In the genomic region with DNA sequence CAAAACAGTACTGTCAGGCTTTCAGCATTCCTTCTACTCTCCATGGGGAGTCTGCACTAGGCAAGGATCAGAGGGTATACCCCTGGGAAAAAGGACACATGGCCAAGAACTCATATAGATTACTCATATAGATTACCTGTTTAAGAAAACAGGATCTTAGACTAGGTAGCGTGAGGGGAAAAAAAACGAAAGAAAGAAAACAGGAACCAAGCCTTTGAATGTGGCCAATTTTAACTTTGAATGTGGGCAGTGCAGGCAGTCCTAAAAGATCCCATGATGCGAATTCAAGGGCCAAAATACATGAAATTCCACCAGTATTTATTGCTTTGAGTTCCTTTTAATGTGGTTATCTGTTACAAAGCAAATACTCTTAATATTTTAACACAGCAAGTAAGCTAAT, we compare ENCODE assay signal across 13 cellular contexts.
A peak's percentile ranks its signal among the peaks of the same experiment; 100 is the strongest.
DNase-seq lines count a peak whose midpoint lies in the region; ATAC-seq, FAIRE-seq and TF ChIP-seq lines count a peak whose summit lies in the region.
"Had no signal": no experiment of that assay in that cellular context is flagged by ENCODE, and none has a peak within 500 bp of the region (broad histone marks: within the 10 kb centered on the region; RNA-seq: fewer than 3 reads in every experiment).

No MANE protein-coding gene starts in this region.

- H3K9ac ChIP-seq in GM12878 (ENCODE audit: control insufficient read depth, insufficient read depth, low read length) = no peak overlapping the region
- H3K9ac ChIP-seq: parathyroid adenoma had no signal

- H3K27ac ChIP-seq in GM12878 (ENCODE audit: control insufficient read depth, insufficient read depth) (peak overlapping the region; percentile 6; the same call in 1 of the 2 replicates), heart right ventricle (no peak overlapping the region)
- H3K27ac ChIP-seq: parathyroid adenoma had no signal

- intact Hi-C loops in GM12878 (cut with micrococcal nuclease; ENCODE audit: unreplicated experiment) = no loop called here
- intact Hi-C loops in heart right ventricle (cut with DNase I) = no loop called here

- H3K4me3 ChIP-seq in GM12878 (no peak overlapping the region), heart right ventricle (no peak overlapping the region)

- no peaks in the 10 kb centered on the region for H3K36me3 ChIP-seq in GM12878 (ENCODE audit: control insufficient read depth in 2 of 2, insufficient read depth in 2 of 2, low read length in 1 of 2)
- H3K36me3 ChIP-seq in heart right ventricle = no peaks in the 10 kb centered on the region

- TF ChIP-seq POLR2A in GM12878 (IDR thresholded peaks at IDR 0.05; ENCODE audit: low read depth, low read length) = no peak

- BruUV-seq in GM12878 (replicated peaks; lab: Mats Ljungman, UMichigan) = no TSS peak

- 0% methylated on average over 3 of the region's 3 CpGs for WGBS in GM12878 (ENCODE audit: insufficient coverage, insufficient replicate concordance, low lambda C conversion rate, missing lambda C conversion rate)
- 55 to 64% methylated on average over 3 of the region's 3 CpGs for WGBS in heart right ventricle, 2 donors

- H3K4me1 ChIP-seq in GM12878 (ENCODE audit: control insufficient read depth, insufficient read depth, low read length) (no peaks in the 10 kb centered on the region; the same call in 1 of the 2 replicates), heart right ventricle (no peaks in the 10 kb centered on the region)
- H3K4me1 ChIP-seq: parathyroid adenoma had no signal

- no peak for TF ChIP-seq RAD21 in GM12878 (IDR thresholded peaks at IDR 0.05; ENCODE audit: insufficient read depth, low read depth, low read length)

- RAD21 ChIA-PET in GM12878 (lab: Charles Lee; ENCODE audit: unreplicated experiment) = no interaction called here

- H3K27me3 ChIP-seq in GM12878 (replicated peaks in 1 of 2; ENCODE audit: control insufficient read depth in 2 of 2, insufficient read depth in 2 of 2, low read length in 1 of 2) = no peaks in the 10 kb centered on the region
- no peaks in the 10 kb centered on the region for H3K27me3 ChIP-seq in heart right ventricle

- SMC1A ChIA-PET in GM12878 (lab: Charles Lee; ENCODE audit: uncharacterized antibody, unreplicated experiment) = interaction anchor here (0.6 kb wide), 1 partner anchor 351 kb away, joined by 3 read pairs; no protein-coding TSS in a partner anchor

- no peak for TF ChIP-seq CTCF in GM12878 (IDR thresholded peaks at IDR 0.05 in 2 of 3, conservative IDR thresholded peaks at IDR 0.05 in 1 of 3; ENCODE audit: control insufficient read depth in 2 of 3, extremely low read depth in 1 of 3, insufficient read depth in 1 of 3, low read depth in 3 of 3, low read length in 3 of 3)
- no peak for TF ChIP-seq CTCF in heart right ventricle (IDR thresholded peaks at IDR 0.05)

- no peak for FAIRE-seq in GM12878 (lab: Jason Lieb, UNC)

- H3K4me2 ChIP-seq in GM12878 (ENCODE audit: control insufficient read depth, insufficient read depth) = peak overlapping the region; percentile 11

- ATAC-seq in GM18907 (IDR thresholded peaks at IDR 0.05; ENCODE audit: unreplicated experiment) (peak; percentile 91), GM21576 (IDR thresholded peaks at IDR 0.05; ENCODE audit: unreplicated experiment) (peak; percentile 97), HG03097 (IDR thresholded peaks at IDR 0.05; ENCODE audit: low FRiP score, unreplicated experiment) (peak; percentile 67), GM12878 (peak; percentile 93), heart right ventricle (no peak)
- ATAC-seq: PC-3 had no signal

- no peaks in the 10 kb centered on the region for H4K20me1 ChIP-seq in GM12878 (ENCODE audit: control insufficient read depth, insufficient read depth)

- H3K79me2 ChIP-seq in GM12878 (ENCODE audit: control insufficient read depth, insufficient read depth, low read length) = no peaks in the 10 kb centered on the region
- H3K79me2 ChIP-seq: parathyroid adenoma had no signal

- TF ChIP-seq EP300 in GM12878 (IDR thresholded peaks at IDR 0.05; ENCODE audit: borderline replicate concordance in 1 of 2, control insufficient read depth in 1 of 2, low read depth in 2 of 2, low read length in 2 of 2) = peak; percentile 65 to 72

- peak; percentile 30 for DNase-seq in GM12878 (ENCODE audit: low read depth, low spot score)
- no peak for DNase-seq in CD1c-positive myeloid dendritic cell (ENCODE audit: extremely low spot score)
- DNase-seq in heart right ventricle = no peak
- DNase-seq in NCI-H526 treated with DMSO at 0.1 percent for 48 hours (lab: John Stamatoyannopoulos, UW) = no peak
- DNase-seq: anterior cingulate cortex, hypothalamus, NCI-H187 treated with DMSO at 0.1 percent for 48 hours, PC-3, substantia nigra had no signal

- in situ Hi-C loops in GM12878 (cut with MboI) = no loop called here

- POLR2A ChIA-PET in GM12878 (lab: Charles Lee) = no interaction called here

- CTCF ChIA-PET in GM12878 (lab: Yijun Ruan, JAX) = no interaction called here

- H2AFZ ChIP-seq in GM12878 (ENCODE audit: control insufficient read depth, low read depth, low read length) = no peak overlapping the region
- H2AFZ ChIP-seq: parathyroid adenoma had no signal

- H3K9me3 ChIP-seq in GM12878 (replicated peaks; ENCODE audit: control insufficient read depth, insufficient read depth, low read length) (no peaks in the 10 kb centered on the region; the same call in 2 of the 3 replicates), heart right ventricle (no peaks in the 10 kb centered on the region)

TF ChIP-seq in GM12878, 131 proteins besides CTCF, POLR2A, EP300 and RAD21 (continues in another document):
- TF ChIP-seq NFIC (IDR thresholded peaks at IDR 0.05; ENCODE audit: low read depth, low read length) (peak; percentile 81), NRF1 (conservative IDR thresholded peaks at IDR 0.05; ENCODE audit: low read depth, low read length) (no peak), POU2F2 (IDR thresholded peaks at IDR 0.05; ENCODE audit: borderline replicate concordance, low read depth, low read length) (0 out of 3 replicates have a peak, but pooled peaks have one; percentile 49), JUNB (IDR thresholded peaks at IDR 0.05) (peak; percentile 29; the same call in 1 of the 2 replicates), MTA2 (IDR thresholded peaks at IDR 0.05; ENCODE audit: low read depth) (peak; percentile 86), BCL11A (IDR thresholded peaks at IDR 0.05; ENCODE audit: low read depth, low read length) (peak; percentile 81), IKZF1 (conservative IDR thresholded peaks at IDR 0.05) (peak; percentile 69), MEF2B (IDR thresholded peaks at IDR 0.05; ENCODE audit: partially characterized antibody, poor library complexity, severe bottlenecking) (peak; percentile 85), MEF2A (IDR thresholded peaks at IDR 0.05; ENCODE audit: insufficient read depth, low read depth, low read length) (peak; percentile 85), EED (IDR thresholded peaks at IDR 0.05; ENCODE audit: low read depth) (peak; percentile 59), TARDBP (IDR thresholded peaks at IDR 0.05; ENCODE audit: borderline replicate concordance) (no peak)
- TF ChIP-seq, protein P1, sequence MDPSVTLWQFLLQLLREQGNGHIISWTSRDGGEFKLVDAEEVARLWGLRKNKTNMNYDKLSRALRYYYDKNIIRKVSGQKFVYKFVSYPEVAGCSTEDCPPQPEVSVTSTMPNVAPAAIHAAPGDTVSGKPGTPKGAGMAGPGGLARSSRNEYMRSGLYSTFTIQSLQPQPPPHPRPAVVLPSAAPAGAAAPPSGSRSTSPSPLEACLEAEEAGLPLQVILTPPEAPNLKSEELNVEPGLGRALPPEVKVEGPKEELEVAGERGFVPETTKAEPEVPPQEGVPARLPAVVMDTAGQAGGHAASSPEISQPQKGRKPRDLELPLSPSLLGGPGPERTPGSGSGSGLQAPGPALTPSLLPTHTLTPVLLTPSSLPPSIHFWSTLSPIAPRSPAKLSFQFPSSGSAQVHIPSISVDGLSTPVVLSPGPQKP (IDR thresholded peaks at IDR 0.05; ENCODE audit: low read depth, low read length) = no peak
- TF ChIP-seq, protein P2, sequence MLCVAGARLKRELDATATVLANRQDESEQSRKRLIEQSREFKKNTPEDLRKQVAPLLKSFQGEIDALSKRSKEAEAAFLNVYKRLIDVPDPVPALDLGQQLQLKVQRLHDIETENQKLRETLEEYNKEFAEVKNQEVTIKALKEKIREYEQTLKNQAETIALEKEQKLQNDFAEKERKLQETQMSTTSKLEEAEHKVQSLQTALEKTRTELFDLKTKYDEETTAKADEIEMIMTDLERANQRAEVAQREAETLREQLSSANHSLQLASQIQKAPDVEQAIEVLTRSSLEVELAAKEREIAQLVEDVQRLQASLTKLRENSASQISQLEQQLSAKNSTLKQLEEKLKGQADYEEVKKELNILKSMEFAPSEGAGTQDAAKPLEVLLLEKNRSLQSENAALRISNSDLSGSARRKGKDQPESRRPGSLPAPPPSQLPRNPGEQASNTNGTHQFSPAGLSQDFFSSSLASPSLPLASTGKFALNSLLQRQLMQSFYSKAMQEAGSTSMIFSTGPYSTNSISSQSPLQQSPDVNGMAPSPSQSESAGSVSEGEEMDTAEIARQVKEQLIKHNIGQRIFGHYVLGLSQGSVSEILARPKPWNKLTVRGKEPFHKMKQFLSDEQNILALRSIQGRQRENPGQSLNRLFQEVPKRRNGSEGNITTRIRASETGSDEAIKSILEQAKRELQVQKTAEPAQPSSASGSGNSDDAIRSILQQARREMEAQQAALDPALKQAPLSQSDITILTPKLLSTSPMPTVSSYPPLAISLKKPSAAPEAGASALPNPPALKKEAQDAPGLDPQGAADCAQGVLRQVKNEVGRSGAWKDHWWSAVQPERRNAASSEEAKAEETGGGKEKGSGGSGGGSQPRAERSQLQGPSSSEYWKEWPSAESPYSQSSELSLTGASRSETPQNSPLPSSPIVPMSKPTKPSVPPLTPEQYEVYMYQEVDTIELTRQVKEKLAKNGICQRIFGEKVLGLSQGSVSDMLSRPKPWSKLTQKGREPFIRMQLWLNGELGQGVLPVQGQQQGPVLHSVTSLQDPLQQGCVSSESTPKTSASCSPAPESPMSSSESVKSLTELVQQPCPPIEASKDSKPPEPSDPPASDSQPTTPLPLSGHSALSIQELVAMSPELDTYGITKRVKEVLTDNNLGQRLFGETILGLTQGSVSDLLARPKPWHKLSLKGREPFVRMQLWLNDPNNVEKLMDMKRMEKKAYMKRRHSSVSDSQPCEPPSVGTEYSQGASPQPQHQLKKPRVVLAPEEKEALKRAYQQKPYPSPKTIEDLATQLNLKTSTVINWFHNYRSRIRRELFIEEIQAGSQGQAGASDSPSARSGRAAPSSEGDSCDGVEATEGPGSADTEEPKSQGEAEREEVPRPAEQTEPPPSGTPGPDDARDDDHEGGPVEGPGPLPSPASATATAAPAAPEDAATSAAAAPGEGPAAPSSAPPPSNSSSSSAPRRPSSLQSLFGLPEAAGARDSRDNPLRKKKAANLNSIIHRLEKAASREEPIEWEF (IDR thresholded peaks at IDR 0.05; ENCODE audit: insufficient replicate concordance, low read depth, low read length) = no peak

Comparison
In these comparisons a context has a peak if more than half of its experiments do, and no peak if none do; other contexts are left out.
1. ATAC-seq: peak in GM18907 (single experiment), GM21576 (single experiment), HG03097 (single experiment) and GM12878 (single experiment); none in heart right ventricle (0 of 8).